In genomic region chr6:37913210-37913609, GRCh38 we compare ENCODE assay signal across 1 cellular context.
TF ChIP-seq lines count a peak whose summit lies in the region.

No MANE protein-coding gene starts in this region.

TF ChIP-seq in HEK293, 187 proteins besides CTCF, POLR2A, EP300 and RAD21:
- TF ChIP-seq PRDM6 (tag by site-specific recombination; IDR thresholded peaks at IDR 0.05): peak; percentile 73
- no peak for TF ChIP-seq ZBTB11 (tag by site-specific recombination; conservative IDR thresholded peaks at IDR 0.05; ENCODE audit: low read depth)
- TF ChIP-seq OSR2 (tag by site-specific recombination; IDR thresholded peaks at IDR 0.05): peak; percentile 28; the same call in 1 of the 2 replicates
